In genomic region chr3:12996181-12996506, GRCh38 we compare ENCODE assay signal across 25 cellular contexts.
DNase-seq lines count a peak whose midpoint lies in the region; ATAC-seq, FAIRE-seq and TF ChIP-seq lines count a peak whose summit lies in the region.
"Had no signal": no experiment of that assay in that cellular context is flagged by ENCODE, and none has a peak within 500 bp of the region (broad histone marks: within the 10 kb centered on the region; RNA-seq: fewer than 3 reads in every experiment).

No MANE protein-coding gene starts in this region.

- peaks cover 35 to 99% (median 81%) of the 10 kb centered on the region in 11 experiments for H4K20me1 ChIP-seq in BLaER1 treated with 17β-estradiol and CSF1 and Interleukin-3, amounts not matched to agents 10 nM and 100 nM
- no peaks in the 10 kb centered on the region for H4K20me1 ChIP-seq in K562 (replicated peaks; ENCODE audit: control insufficient read depth, insufficient read depth, low read length)

- peak overlapping the region in 6 of 11 experiments; percentile 3 to 70 (median 60); a peak in 9 of 22 replicates for H3K27ac ChIP-seq in BLaER1 treated with 17β-estradiol and CSF1 and Interleukin-3, amounts not matched to agents 10 nM and 100 nM
- H3K27ac ChIP-seq in HEK293 (ENCODE audit: extremely low read depth, low read depth, low read length) (no peak overlapping the region), K562 (ENCODE audit: extremely low read depth, low read depth, low read length) (peak overlapping the region; percentile 81; the same call in 2 of the 3 replicates), brain microvascular endothelial cell (no peak overlapping the region)
- H3K27ac ChIP-seq: foreskin keratinocyte, GM23248 had no signal

- 52% methylated on average over 2 of the region's 2 CpGs for WGBS in K562 (ENCODE audit: insufficient coverage, low coverage, missing lambda C conversion rate)

- TF ChIP-seq RAD21 in K562 (CRISPR knock-in tag; conservative IDR thresholded peaks at IDR 0.05 in 1 of 2, IDR thresholded peaks at IDR 0.05 in 1 of 2): no peak

- peaks cover 77 to 96% (median 89%) of the 10 kb centered on the region in 10 experiments for H3K4me1 ChIP-seq in BLaER1 treated with 17β-estradiol and CSF1 and Interleukin-3, amounts not matched to agents 10 nM and 100 nM
- H3K4me1 ChIP-seq in HEK293 (ENCODE audit: control insufficient read depth, insufficient read depth, low read length) (no peaks in the 10 kb centered on the region), K562 (replicated peaks in 1 of 2; ENCODE audit: control insufficient read depth in 2 of 2, insufficient read depth in 2 of 2, low read length in 2 of 2) (peaks cover 45 to 63% of the 10 kb centered on the region in 2 experiments)
- H3K4me1 ChIP-seq: foreskin keratinocyte had no signal

- peaks cover 1 to 59% (median 18%) of the 10 kb centered on the region in 11 experiments; a peak in 21 of 22 replicates for H3K36me3 ChIP-seq in BLaER1 treated with 17β-estradiol and CSF1 and Interleukin-3, amounts not matched to agents 10 nM and 100 nM
- H3K36me3 ChIP-seq in HEK293 (ENCODE audit: control insufficient read depth in 2 of 2, insufficient read depth in 1 of 2, low read length in 2 of 2) (no peaks in the 10 kb centered on the region), K562 (ENCODE audit: control insufficient read depth, insufficient read depth, low read length) (no peaks in the 10 kb centered on the region), brain microvascular endothelial cell (replicated peaks) (no peaks in the 10 kb centered on the region)

- H3K79me2 ChIP-seq in K562 (ENCODE audit: control insufficient read depth, insufficient read depth, low read length): peaks cover 19% of the 10 kb centered on the region

- intact Hi-C loops in K562 (cut with micrococcal nuclease): loop anchor here (10.0 kb wide), 3 partner anchors 201 to 511 kb away; partner anchors contain the start of genes CAND2 and TSEN2

- no peak overlapping the region for H3K4me3 Mint-ChIP-seq in natural killer cell treated with Interleukin-12 subunit alpha and Interleukin-12 subunit beta and Interleukin-15 and Interleukin-18, amount 100 ng/mL, for 72 hours
- no peak overlapping the region for H3K4me3 Mint-ChIP-seq in WTC11
- H3K4me3 Mint-ChIP-seq: activated naive CD4-positive, alpha-beta T cell treated with anti-CD3 and anti-CD28 coated beads, Interleukin-2, amount 50 U/mL, for 24 hours had no signal

- peak overlapping the region; percentile 86 for H2AFZ ChIP-seq in K562 (ENCODE audit: low read depth, low read length)
- H2AFZ ChIP-seq: GM23248 had no signal

- peaks cover 4% of the 10 kb centered on the region for H3K9me1 ChIP-seq in K562 (ENCODE audit: control insufficient read depth, insufficient read depth, low read length)

- no peaks in the 10 kb centered on the region for H3K27me3 Mint-ChIP-seq in natural killer cell treated with Interleukin-12 subunit alpha and Interleukin-12 subunit beta and Interleukin-15 and Interleukin-18, amount 100 ng/mL, for 72 hours
- peaks cover 9% of the 10 kb centered on the region for H3K27me3 Mint-ChIP-seq in WTC11 (ENCODE audit: low read depth)
- H3K27me3 Mint-ChIP-seq: activated naive CD4-positive, alpha-beta T cell treated with anti-CD3 and anti-CD28 coated beads, Interleukin-2, amount 50 U/mL, for 24 hours; brain had no signal

- DNase-seq in K562 (ENCODE audit: extremely low read depth in 1 of 4, low spot score in 3 of 4): no peak
- DNase-seq in natural killer cell treated with Interleukin-12 subunit alpha and Interleukin-12 subunit beta and Interleukin-15 and Interleukin-18, amount 100 ng/mL, for 72 hours (ENCODE audit: low spot score): no peak
- DNase-seq in brain microvascular endothelial cell: no peak
- no peak for DNase-seq in WTC11 (ENCODE audit: low spot score)
- DNase-seq in NCI-H526 treated with DMSO at 0.1 percent for 48 hours (lab: John Stamatoyannopoulos, UW): no peak
- no peak for DNase-seq in NCI-H1092 treated with DMSO at 0.1 percent for 48 hours (lab: John Stamatoyannopoulos, UW)
- DNase-seq: activated CD4-positive, alpha-beta T cell treated with anti-CD3 and anti-CD28 coated beads, Interleukin-2, amount 50 U/mL, for 48 hours; activated T-cell treated with anti-CD3 and anti-CD28 coated beads, Interleukin-2, amount 50 U/mL, for 48 hours; Calu3; cortex of kidney; EL; foreskin keratinocyte; GM23248; hypothalamus; kidney; NCI-H1436 treated with DMSO at 0.1 percent for 48 hours; SHP77; stimulated activated CD4-positive, alpha-beta T cell treated with anti-CD3 and anti-CD28 coated beads, Interleukin-2, amount 100 ng/mL, for 48 hours; substantia nigra had no signal

- H3K9ac ChIP-seq in BLaER1 treated with 17β-estradiol and CSF1 and Interleukin-3, amounts not matched to agents 10 nM and 100 nM: peak overlapping the region in 4 of 11 experiments; percentile 6 to 75 (median 73); a peak in 1 of 22 replicates
- peak overlapping the region in 1 of 2 experiments; percentile 77; a peak in 2 of 4 replicates for H3K9ac ChIP-seq in K562 (ENCODE audit: insufficient read depth in 1 of 2, low read depth in 2 of 2, low read length in 2 of 2)
- H3K9ac ChIP-seq: GM23248 had no signal

- H3K4me1 Mint-ChIP-seq in natural killer cell treated with Interleukin-12 subunit alpha and Interleukin-12 subunit beta and Interleukin-15 and Interleukin-18, amount 100 ng/mL, for 72 hours (ENCODE audit: low read depth in 2 of 2): peaks cover 48 to 52% of the 10 kb centered on the region in 2 donors
- H3K4me1 Mint-ChIP-seq in WTC11: peaks cover 12% of the 10 kb centered on the region

- in situ Hi-C loops in K562 (cut with MboI) (no loop called here), brain microvascular endothelial cell (cut with HindIII; ENCODE audit: low pct_ligation_motif_present, low sequenced_read_pairs) (no loop called here)

- peak overlapping the region; percentile 95 to 100 (median 99) for H3K4me2 ChIP-seq in BLaER1 treated with 17β-estradiol and CSF1 and Interleukin-3, amounts not matched to agents 10 nM and 100 nM
- H3K4me2 ChIP-seq in K562 (ENCODE audit: insufficient read depth, low read length): no peak overlapping the region

- POLR2A ChIA-PET in HEK293 (lab: Yijun Ruan, JAX) (interaction anchor here (1.7 kb wide), 1 partner anchor 9 kb away, joined by 5 read pairs; no protein-coding TSS in a partner anchor), K562 (lab: Yijun Ruan, JAX) (interaction anchor here (0.6 to 4.3 kb wide), 7 partner anchors 9 to 447 kb away, joined by 3 to 18 read pairs (median 3); no protein-coding TSS in a partner anchor), WTC11 (lab: Charles Lee) (interaction anchor here (1.2 kb wide), 1 partner anchor 8 kb away, joined by 4 read pairs; no protein-coding TSS in a partner anchor)

- H3K9me3 ChIP-seq in BLaER1 treated with 17β-estradiol and CSF1 and Interleukin-3, amounts not matched to agents 10 nM and 100 nM (replicated peaks in 1 of 11): no peaks in the 10 kb centered on the region
- H3K9me3 ChIP-seq in HEK293 (ENCODE audit: control insufficient read depth, insufficient read depth, low read depth, low read length): no peaks in the 10 kb centered on the region
- H3K9me3 ChIP-seq in K562 (replicated peaks; ENCODE audit: control insufficient read depth, insufficient read depth, low read depth, low read length): no peaks in the 10 kb centered on the region

- ATAC-seq in K562: no peak
- no peak for ATAC-seq in natural killer cell treated with Interleukin-12 subunit alpha and Interleukin-12 subunit beta and Interleukin-15 and Interleukin-18, amount 100 ng/mL, for 72 hours
- no peak for ATAC-seq in WTC11
- ATAC-seq: foreskin keratinocyte had no signal

- H3K27me3 ChIP-seq in BLaER1 treated with 17β-estradiol and CSF1 and Interleukin-3, amounts not matched to agents 10 nM and 100 nM: peaks cover 18 to 33% (median 28%) of the 10 kb centered on the region in 11 experiments
- no peaks in the 10 kb centered on the region for H3K27me3 ChIP-seq in K562 (ENCODE audit: control insufficient read depth in 2 of 2, insufficient read depth in 2 of 2, low read length in 2 of 2)
- no peaks in the 10 kb centered on the region for H3K27me3 ChIP-seq in brain microvascular endothelial cell (replicated peaks)

- BruUV-seq in K562 (replicated peaks; lab: Mats Ljungman, UMichigan): no TSS peak

- H3K36me3 Mint-ChIP-seq in natural killer cell treated with Interleukin-12 subunit alpha and Interleukin-12 subunit beta and Interleukin-15 and Interleukin-18, amount 100 ng/mL, for 72 hours: peaks cover 5% of the 10 kb centered on the region
- no peaks in the 10 kb centered on the region for H3K36me3 Mint-ChIP-seq in WTC11

- TF ChIP-seq EP300 in K562 (IDR thresholded peaks at IDR 0.05; ENCODE audit: low read length): no peak

- TF ChIP-seq POLR2A in K562 (conservative IDR thresholded peaks at IDR 0.05): no peak

- H3K4me3 ChIP-seq in BLaER1 treated with 17β-estradiol and CSF1 and Interleukin-3, amounts not matched to agents 10 nM and 100 nM: no peak overlapping the region
- no peak overlapping the region for H3K4me3 ChIP-seq in HEK293 (ENCODE audit: low read depth, low read length)
- no peak overlapping the region for H3K4me3 ChIP-seq in K562
- H3K4me3 ChIP-seq in brain microvascular endothelial cell (ENCODE audit: low read depth, low read length): no peak overlapping the region
- H3K4me3 ChIP-seq: GM23248, skin epidermis had no signal

- H3K27ac Mint-ChIP-seq in natural killer cell treated with Interleukin-12 subunit alpha and Interleukin-12 subunit beta and Interleukin-15 and Interleukin-18, amount 100 ng/mL, for 72 hours: peak overlapping the region; percentile 86 to 91
- no peak overlapping the region for H3K27ac Mint-ChIP-seq in WTC11

- TF ChIP-seq CTCF in HEK293 (tag by site-specific recombination; IDR thresholded peaks at IDR 0.05) (no peak), K562 (IDR thresholded peaks at IDR 0.05 in 2 of 3, conservative IDR thresholded peaks at IDR 0.05 in 1 of 3; ENCODE audit: insufficient read depth in 2 of 3, low read depth in 1 of 3, low read length in 3 of 3) (no peak), brain microvascular endothelial cell (IDR thresholded peaks at IDR 0.05; ENCODE audit: low read depth, low read length, missing control alignments) (no peak), WTC11 (IDR thresholded peaks at IDR 0.05) (no peak)

- CTCF ChIA-PET in HEK293 (lab: Yijun Ruan, JAX): interaction anchor here (0.6 to 5.7 kb wide), 3 partner anchors 12 to 654 kb away, joined by 4 to 32 read pairs (median 5); no protein-coding TSS in a partner anchor
- CTCF ChIA-PET in K562 (lab: Yijun Ruan, JAX; ENCODE audit: low intra/inter-chr PET ratio): no interaction called here
- CTCF ChIA-PET in WTC11 (lab: Charles Lee): interaction anchor here (1.1 to 4.5 kb wide), 4 partner anchors 9 to 96 kb away, joined by 5 to 76 read pairs (median 17); no protein-coding TSS in a partner anchor

- FAIRE-seq in K562 (lab: Jason Lieb, UNC): no peak
- FAIRE-seq: endothelial cell of umbilical vein, kidney had no signal

- no peaks in the 10 kb centered on the region for H3K9me3 Mint-ChIP-seq in natural killer cell treated with Interleukin-12 subunit alpha and Interleukin-12 subunit beta and Interleukin-15 and Interleukin-18, amount 100 ng/mL, for 72 hours
- peaks cover 5% of the 10 kb centered on the region for H3K9me3 Mint-ChIP-seq in WTC11
- H3K9me3 Mint-ChIP-seq: activated naive CD4-positive, alpha-beta T cell treated with anti-CD3 and anti-CD28 coated beads, Interleukin-2, amount 50 U/mL, for 24 hours; brain had no signal

Comparison
In these comparisons a context has a peak if more than half of its experiments do, and no peak if none do; other contexts are left out.
1. H3K27ac ChIP-seq: peak in BLaER1 treated with 17β-estradiol and CSF1 and Interleukin-3, amounts not matched to agents 10 nM and 100 nM (6 of 11) and K562 (single experiment); none in HEK293 (single experiment) and brain microvascular endothelial cell (single experiment).